In the genomic region with DNA sequence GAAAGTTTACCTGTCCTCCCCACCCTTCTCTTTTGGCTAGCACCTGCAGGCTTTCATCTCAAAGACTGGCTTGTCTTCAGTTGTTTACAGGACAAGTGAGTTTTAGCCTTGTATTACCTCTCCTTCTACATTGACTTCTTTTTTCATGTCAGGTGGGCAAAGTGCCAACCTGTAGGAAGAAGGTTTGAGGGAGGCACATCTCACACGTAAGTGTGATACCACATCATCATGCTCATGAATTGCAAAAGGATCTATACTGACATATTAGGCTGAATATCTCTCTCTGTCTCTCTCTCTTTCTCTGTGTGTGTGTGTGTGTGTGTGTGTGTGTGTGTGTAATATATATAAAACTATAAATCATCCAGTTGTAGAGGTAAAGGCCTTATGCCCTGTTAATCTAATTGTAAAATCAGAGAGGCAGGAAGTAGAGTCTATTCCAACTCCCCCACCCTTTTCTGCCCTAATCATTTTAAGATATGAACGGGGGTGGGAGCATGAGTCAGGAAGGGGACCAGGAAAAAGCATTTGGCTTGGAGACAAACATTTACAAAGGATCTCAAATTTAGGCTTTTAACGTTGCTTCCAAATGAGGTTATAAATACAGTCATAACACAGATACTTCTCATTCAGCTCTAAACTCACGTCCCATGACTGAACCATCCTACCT, we compare ENCODE assay signal across 24 cellular contexts.
DNase-seq lines count a peak whose midpoint lies in the region; ATAC-seq, FAIRE-seq and TF ChIP-seq lines count a peak whose summit lies in the region.
"Had no signal": no experiment of that assay in that cellular context is flagged by ENCODE, and none has a peak within 500 bp of the region (broad histone marks: within the 10 kb centered on the region; RNA-seq: fewer than 3 reads in every experiment).

No MANE protein-coding gene starts in this region.

- POLR2A ChIA-PET in activated CD4-positive, alpha-beta T cell treated with anti-CD3 and anti-CD28 coated beads for 36 hours (lab: Charles Lee), result no interaction called here

- no peak for ATAC-seq in activated CD4-positive, alpha-beta T cell treated with anti-CD3 and anti-CD28 coated beads for 36 hours
- ATAC-seq in left colon, result peak; percentile 77
- ATAC-seq: A549; activated T-helper 17 cell treated with anti-CD3 and anti-CD28 coated beads, Interleukin-2, amount 50 U/mL, for 72 hours had no signal

- CTCF ChIA-PET in activated CD4-positive, alpha-beta T cell treated with anti-CD3 and anti-CD28 coated beads for 36 hours (lab: Charles Lee), result no interaction called here

- H3K9me3 Mint-ChIP-seq in activated CD4-positive, alpha-beta T cell treated with anti-CD3 and anti-CD28 coated beads for 36 hours (ENCODE audit: low read depth), result peaks cover 6% of the 10 kb centered on the region
- peaks cover 4% of the 10 kb centered on the region for H3K9me3 Mint-ChIP-seq in astrocyte (ENCODE audit: unreplicated experiment)
- H3K9me3 Mint-ChIP-seq: activated B cell treated with CpG ODN at 0.5 μM for 24 hours; activated T-helper 17 cell treated with anti-CD3 and anti-CD28 coated beads, Interleukin-2, amount 50 U/mL, for 72 hours had no signal

- no peak for FAIRE-seq in astrocyte (lab: Jason Lieb, UNC)
- FAIRE-seq: A549, D721Med, GM12892 had no signal

- H3K4me2 ChIP-seq in astrocyte (ENCODE audit: low read length), result peak overlapping the region; percentile 38
- H3K4me2 ChIP-seq: A549 had no signal

- H3K9ac ChIP-seq in astrocyte (ENCODE audit: low read length), result peak overlapping the region; percentile 80

- H3K27ac ChIP-seq in astrocyte (ENCODE audit: low read depth, low read length), result peak overlapping the region; percentile 97
- H3K27ac ChIP-seq: prostate gland, vagina had no signal

- DNase-seq in activated CD4-positive, alpha-beta T cell treated with anti-CD3 and anti-CD28 coated beads for 36 hours, result peak; percentile 19
- DNase-seq in activated CD4-positive, alpha-beta T cell treated with anti-CD3 and anti-CD28 coated beads, Interleukin-2, amount 50 U/mL, for 1 hour, result no peak
- DNase-seq in M059J (ENCODE audit: low read depth), result peak; percentile 73
- peak; percentile 82 for DNase-seq in astrocyte (ENCODE audit: low read depth)
- DNase-seq in left colon, result no peak
- DNase-seq in NCI-H510A treated with DMSO at 0.1 percent for 48 hours (lab: John Stamatoyannopoulos, UW), result no peak
- DNase-seq in NCI-H1694 treated with DMSO at 0.1 percent for 48 hours (lab: John Stamatoyannopoulos, UW), result no peak
- DNase-seq in GM03348 (ENCODE audit: low spot score), result no peak
- DNase-seq: activated B cell treated with CpG ODN at 0.5 μM for 24 hours; C1 segment of cervical spinal cord; midbrain; MM.1S; NCI-H187; NCI-H524; stimulated activated CD4-positive, alpha-beta T cell treated with anti-CD3 and anti-CD28 coated beads, Interleukin-4, amount 100 ng/mL, for 4 hours; substantia nigra had no signal

- intact Hi-C loops in activated CD4-positive, alpha-beta T cell treated with anti-CD3 and anti-CD28 coated beads for 36 hours (cut with DNase I, micrococcal nuclease), result no loop called here
- intact Hi-C loops in left colon (cut with DNase I, micrococcal nuclease), result no loop called here

- no peaks in the 10 kb centered on the region for H4K20me1 ChIP-seq in astrocyte (ENCODE audit: insufficient read depth, low read length)

- no peaks in the 10 kb centered on the region for H3K79me2 ChIP-seq in astrocyte (ENCODE audit: insufficient read depth, low read length)

- H3K4me1 ChIP-seq in astrocyte (ENCODE audit: insufficient read depth, low read length), result peaks cover 55% of the 10 kb centered on the region
- H3K4me1 ChIP-seq: prostate gland, vagina had no signal

- no peaks in the 10 kb centered on the region for H3K27me3 ChIP-seq in astrocyte (ENCODE audit: insufficient read depth, low read length)
- H3K27me3 ChIP-seq: vagina had no signal

- H3K36me3 ChIP-seq in astrocyte (ENCODE audit: insufficient read depth, low read length), result no peaks in the 10 kb centered on the region
- H3K36me3 ChIP-seq: prostate gland, vagina had no signal

- H3K4me3 Mint-ChIP-seq in activated CD4-positive, alpha-beta T cell treated with anti-CD3 and anti-CD28 coated beads for 36 hours, result no peak overlapping the region
- H3K4me3 Mint-ChIP-seq in astrocyte (ENCODE audit: unreplicated experiment), result no peak overlapping the region
- H3K4me3 Mint-ChIP-seq: activated B cell treated with CpG ODN at 0.5 μM for 24 hours; activated T-helper 17 cell treated with anti-CD3 and anti-CD28 coated beads, Interleukin-2, amount 50 U/mL, for 72 hours; neural crest cell had no signal

- H3K9me3 ChIP-seq in astrocyte (ENCODE audit: insufficient read depth, low read depth, low read length), result peaks cover 3% of the 10 kb centered on the region
- H3K9me3 ChIP-seq: prostate gland, vagina had no signal

- no peak overlapping the region for H3K4me3 ChIP-seq in astrocyte (ENCODE audit: insufficient read depth, low read depth, low read length)
- H3K4me3 ChIP-seq: A549, prostate gland, skin epidermis, vagina had no signal

- no peaks in the 10 kb centered on the region for H3K36me3 Mint-ChIP-seq in activated CD4-positive, alpha-beta T cell treated with anti-CD3 and anti-CD28 coated beads for 36 hours (ENCODE audit: low read depth)
- H3K36me3 Mint-ChIP-seq in astrocyte (ENCODE audit: low read depth, unreplicated experiment), result no peaks in the 10 kb centered on the region

- peaks cover 9% of the 10 kb centered on the region for H3K4me1 Mint-ChIP-seq in activated CD4-positive, alpha-beta T cell treated with anti-CD3 and anti-CD28 coated beads for 36 hours
- H3K4me1 Mint-ChIP-seq in astrocyte (ENCODE audit: low read depth, unreplicated experiment), result peaks cover 44% of the 10 kb centered on the region
- H3K4me1 Mint-ChIP-seq: activated T-helper 17 cell treated with anti-CD3 and anti-CD28 coated beads, Interleukin-2, amount 50 U/mL, for 72 hours had no signal

- no peak overlapping the region for H3K27ac Mint-ChIP-seq in activated CD4-positive, alpha-beta T cell treated with anti-CD3 and anti-CD28 coated beads for 36 hours
- H3K27ac Mint-ChIP-seq in astrocyte (ENCODE audit: unreplicated experiment), result no peak overlapping the region
- H3K27ac Mint-ChIP-seq: activated B cell treated with CpG ODN at 0.5 μM for 24 hours; activated T-helper 17 cell treated with anti-CD3 and anti-CD28 coated beads, Interleukin-2, amount 50 U/mL, for 72 hours had no signal

- peaks cover 11% of the 10 kb centered on the region for H3K27me3 Mint-ChIP-seq in activated CD4-positive, alpha-beta T cell treated with anti-CD3 and anti-CD28 coated beads for 36 hours
- no peaks in the 10 kb centered on the region for H3K27me3 Mint-ChIP-seq in astrocyte (ENCODE audit: low read depth, unreplicated experiment)
- H3K27me3 Mint-ChIP-seq: activated B cell treated with CpG ODN at 0.5 μM for 24 hours had no signal

- H2AFZ ChIP-seq in astrocyte (ENCODE audit: low read depth, low read length), result no peak overlapping the region

- TF ChIP-seq CTCF in astrocyte (IDR thresholded peaks at IDR 0.05; ENCODE audit: insufficient read depth, low read depth, low read length), result no peak

Comparison
In these comparisons a context has a peak if more than half of its experiments do, and no peak if none do; other contexts are left out.
1. DNase-seq: peak in activated CD4-positive, alpha-beta T cell treated with anti-CD3 and anti-CD28 coated beads for 36 hours (single experiment), M059J (single experiment) and astrocyte (single experiment); none in activated CD4-positive, alpha-beta T cell treated with anti-CD3 and anti-CD28 coated beads, Interleukin-2, amount 50 U/mL, for 1 hour (single experiment), left colon (0 of 2), NCI-H510A treated with DMSO at 0.1 percent for 48 hours (single experiment), NCI-H1694 treated with DMSO at 0.1 percent for 48 hours (single experiment) and GM03348 (single experiment).